ENCODE assay signal across 6 cellular contexts in genomic region chr2:98044730-98045129, GRCh38. TPM values are rescaled to one million over a fixed set of nuclear protein-coding genes. Genes with fewer than 3 reads are reported as not detected.
"Had no signal": no experiment of that assay in that cellular context is flagged by ENCODE, and none has a peak within 500 bp of the region (broad histone marks: within the 10 kb centered on the region; RNA-seq: fewer than 3 reads in every experiment).

No MANE protein-coding gene starts in this region.

RNA-seq across cellular contexts. Expression of gene VWA3B, which starts 42.2 kb away (rescaled TPM):
- total RNA-seq: GM23248, GM23338, H1, H4, H9, HFFc6 had no signal
- polyA plus RNA-seq: GM23248, GM23338, H1 had no signal
